In the genomic region with DNA sequence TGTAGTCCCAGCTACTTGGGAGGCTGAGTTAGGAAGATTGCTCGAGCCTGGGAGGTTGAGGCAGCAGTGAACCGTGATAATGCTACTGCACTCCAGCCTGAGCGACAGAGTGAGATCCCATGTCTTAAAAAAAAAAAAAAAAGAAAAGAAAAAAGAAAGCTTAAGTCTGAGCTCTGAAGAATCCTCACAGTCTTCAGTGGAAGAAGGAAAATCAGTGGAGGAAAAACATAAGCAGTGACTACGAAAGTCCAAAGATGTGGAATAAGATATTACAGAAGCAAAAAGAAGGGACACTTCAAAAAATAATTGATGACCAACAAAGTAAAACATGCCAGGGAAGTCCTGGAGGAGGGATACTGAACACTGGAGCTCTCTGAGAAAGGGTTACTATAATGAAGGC, we compare ENCODE assay signal across 30 cellular contexts. TPM values are rescaled to one million over a fixed set of nuclear protein-coding genes. Genes with fewer than 3 reads are reported as not detected.
"Had no signal": no experiment of that assay in that cellular context is flagged by ENCODE, and none has a peak within 500 bp of the region (broad histone marks: within the 10 kb centered on the region; RNA-seq: fewer than 3 reads in every experiment).

No MANE protein-coding gene starts in this region.

- H3K36me3 ChIP-seq: neural progenitor cell, pancreas, right lobe of liver, uterus had no signal

- H3K9me3 ChIP-seq: heart right ventricle, pancreas, psoas muscle, right lobe of liver, tibial artery, upper lobe of left lung, uterus had no signal

- H3K4me3 ChIP-seq: coronary artery, dorsolateral prefrontal cortex, heart right ventricle, neural progenitor cell, pancreas, psoas muscle, right lobe of liver, tibial artery, upper lobe of left lung, uterus had no signal

- H3K4me2 ChIP-seq: neural progenitor cell had no signal

- H2AFZ ChIP-seq: neural progenitor cell had no signal

- FAIRE-seq: frontal cortex, islet of Langerhans, pancreas had no signal

- ATAC-seq: esophagus mucosa; heart right ventricle; naive thymus-derived CD4-positive, alpha-beta T cell; pancreas; psoas muscle; right lobe of liver; stimulated activated effector memory CD8-positive, alpha-beta T cell treated with anti-CD3 and anti-CD28 coated beads, Interleukin-12 subunit alpha, Interleukin-12 subunit beta, amount 100 ng/mL, for 72 hours had no signal

- H3K27ac Mint-ChIP-seq: naive thymus-derived CD4-positive, alpha-beta T cell; neural progenitor cell; stimulated activated effector memory CD8-positive, alpha-beta T cell treated with anti-CD3 and anti-CD28 coated beads, Interleukin-12 subunit alpha, Interleukin-12 subunit beta, amount 100 ng/mL, for 72 hours; stimulated activated naive CD8-positive, alpha-beta T cell treated with anti-CD3 and anti-CD28 coated beads, Interleukin-15, Interleukin-2, amounts not matched to agents 100 ng/mL and 50 ng/mL, for 24 hours had no signal

- H3K9ac ChIP-seq: neural progenitor cell had no signal

- H3K4me3 Mint-ChIP-seq: neural progenitor cell; stimulated activated effector memory CD8-positive, alpha-beta T cell treated with anti-CD3 and anti-CD28 coated beads, Interleukin-12 subunit alpha, Interleukin-12 subunit beta, amount 100 ng/mL, for 72 hours; stimulated activated naive CD8-positive, alpha-beta T cell treated with anti-CD3 and anti-CD28 coated beads, Interleukin-15, Interleukin-2, amounts not matched to agents 100 ng/mL and 50 ng/mL, for 24 hours had no signal

- DNase-seq: dorsolateral prefrontal cortex; effector CD8-positive, alpha-beta T cell; heart right ventricle; hypothalamus; kidney glomerular epithelial cell; mesendoderm; naive thymus-derived CD4-positive, alpha-beta T cell; occipital lobe; pancreas; psoas muscle; retina; right lobe of liver; stimulated activated CD4-positive, alpha-beta T cell treated with anti-CD3 and anti-CD28 coated beads, Interleukin-4, amount 100 ng/mL, for 1 hour; stimulated activated CD8-positive, alpha-beta memory T cell treated with anti-CD3 and anti-CD28 coated beads, Interleukin-4, amount 100 ng/mL, for 48 hours; tibial artery; upper lobe of left lung; uterus had no signal

- H3K9me3 Mint-ChIP-seq: stimulated activated effector memory CD8-positive, alpha-beta T cell treated with anti-CD3 and anti-CD28 coated beads, Interleukin-12 subunit alpha, Interleukin-12 subunit beta, amount 100 ng/mL, for 72 hours; stimulated activated naive CD8-positive, alpha-beta T cell treated with anti-CD3 and anti-CD28 coated beads, Interleukin-15, Interleukin-2, amounts not matched to agents 100 ng/mL and 50 ng/mL, for 24 hours had no signal

- H3K27ac ChIP-seq: coronary artery, dorsolateral prefrontal cortex, heart right ventricle, neural progenitor cell, pancreas, psoas muscle, right lobe of liver, tibial artery, upper lobe of left lung, uterus had no signal

RNA-seq across cellular contexts. Expression of a gene that starts 4.0 kb away (rescaled TPM):
- total RNA-seq: esophagus mucosa, frontal cortex, glomerular endothelial cell, heart right ventricle, liver, lung microvascular endothelial cell, occipital lobe, pancreas, psoas muscle, right lobe of liver, temporal lobe had no signal
- polyA plus RNA-seq: fibroblast of lung; heart right ventricle; liver; naive thymus-derived CD4-positive, alpha-beta T cell; psoas muscle had no signal

RNA-seq across cellular contexts. Expression of a gene that starts 10.9 kb away (rescaled TPM):
- total RNA-seq: frontal cortex, occipital lobe, temporal lobe had no signal
- polyA plus RNA-seq: naive thymus-derived CD4-positive, alpha-beta T cell had no signal

RNA-seq across cellular contexts. Expression of a gene that starts 15.8 kb away (rescaled TPM):
- total RNA-seq: fibroblast of lung, frontal cortex, glomerular endothelial cell, lung microvascular endothelial cell, mononuclear cell, occipital lobe, psoas muscle, right lobe of liver, uterus had no signal
- polyA plus RNA-seq: fibroblast of lung; naive thymus-derived CD4-positive, alpha-beta T cell had no signal
